Comparison of ENCODE assay signal across 18 cellular contexts in the genomic region with DNA sequence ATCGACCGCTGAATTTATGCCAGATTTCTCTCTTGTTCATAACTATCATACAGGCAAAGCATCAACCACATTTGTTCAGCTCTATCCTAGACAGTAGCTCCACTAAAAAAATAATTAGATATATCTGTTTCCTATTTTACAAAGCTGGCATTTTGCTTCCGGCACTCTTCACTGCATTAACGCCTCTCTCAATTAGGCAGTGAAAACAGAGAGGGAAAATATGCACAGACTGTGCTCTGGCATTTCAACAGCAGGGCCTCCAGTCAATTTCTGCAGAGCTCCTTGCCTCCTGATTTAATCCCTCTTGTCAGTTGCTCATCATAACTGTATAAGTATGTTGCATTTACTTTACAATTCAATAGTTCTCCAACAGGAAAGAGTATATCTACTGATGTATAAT.
DNase-seq lines count a peak whose midpoint lies in the region; ATAC-seq and TF ChIP-seq lines count a peak whose summit lies in the region.
"Had no signal": no experiment of that assay in that cellular context is flagged by ENCODE, and none has a peak within 500 bp of the region (broad histone marks: within the 10 kb centered on the region; RNA-seq: fewer than 3 reads in every experiment).

No MANE protein-coding gene starts in this region.

- H3K27ac ChIP-seq in A673 (ENCODE audit: low read depth, low read length, poor library complexity, severe bottlenecking) (peak overlapping the region; percentile 41), mesendoderm (ENCODE audit: low read depth, low read length) (no peak overlapping the region)
- H3K27ac ChIP-seq: A549 had no signal

- no peak overlapping the region for H4K8ac ChIP-seq in mesendoderm (ENCODE audit: low read depth, low read length)

- peaks cover 25% of the 10 kb centered on the region for H3K4me1 ChIP-seq in A673 (ENCODE audit: insufficient read depth, low read length, poor library complexity, severe bottlenecking)
- H3K4me1 ChIP-seq in mesendoderm (ENCODE audit: control insufficient read depth, low read depth, low read length) = no peaks in the 10 kb centered on the region
- H3K4me1 ChIP-seq: A549, HAP-1 had no signal

- intact Hi-C loops in A673 (cut with micrococcal nuclease; ENCODE audit: unreplicated experiment) = no loop called here

- H3K23ac ChIP-seq in mesendoderm (ENCODE audit: low read length) = no peak overlapping the region

- no peak for TF ChIP-seq CTCF in A673 (conservative IDR thresholded peaks at IDR 0.05; ENCODE audit: low read depth, low read length)

- H2BK15ac ChIP-seq in mesendoderm (replicated peaks; ENCODE audit: low read depth) = no peak overlapping the region

- no peak overlapping the region for H3K4ac ChIP-seq in mesendoderm (ENCODE audit: low read depth, low read length)

- BruUV-seq in A673 (replicated peaks; lab: Mats Ljungman, UMichigan) = no TSS peak

- no CpG with 5 or more reads among the region's 4 CpGs for WGBS in mesendoderm (ENCODE audit: extremely low coverage, insufficient coverage, low lambda C conversion rate)

- POLR2A ChIA-PET in A673 (lab: Charles Lee; ENCODE audit: low non-redundant PET) = no interaction called here

- no peak overlapping the region for H4K5ac ChIP-seq in mesendoderm (ENCODE audit: low read length)

- H3K27me3 ChIP-seq in A673 (replicated peaks; ENCODE audit: insufficient read depth, low read depth, low read length, poor library complexity) (no peaks in the 10 kb centered on the region), mesendoderm (ENCODE audit: insufficient read depth, low read length, poor library complexity) (no peaks in the 10 kb centered on the region)

- H2BK120ac ChIP-seq in mesendoderm (ENCODE audit: low read depth, low read length) = no peak overlapping the region

- no peaks in the 10 kb centered on the region for H3K9me3 ChIP-seq in A673 (ENCODE audit: low read depth, low read length, poor library complexity, severe bottlenecking)
- H3K9me3 ChIP-seq: A549, HAP-1 had no signal

- no peak overlapping the region for H3K4me2 ChIP-seq in mesendoderm (ENCODE audit: low read length)
- H3K4me2 ChIP-seq: A549 had no signal

- no peak for ATAC-seq in HG02623 (IDR thresholded peaks at IDR 0.05; ENCODE audit: unreplicated experiment)
- ATAC-seq: A549 had no signal

- no peaks in the 10 kb centered on the region for H3K79me1 ChIP-seq in mesendoderm (ENCODE audit: low read length)

- H3K9ac ChIP-seq in mesendoderm (ENCODE audit: low read length) = no peak overlapping the region

- no peak overlapping the region for H3K18ac ChIP-seq in mesendoderm (ENCODE audit: low read length)

- H2BK5ac ChIP-seq in mesendoderm (ENCODE audit: low read length) = no peak overlapping the region

- no peak overlapping the region for H3K56ac ChIP-seq in mesendoderm (ENCODE audit: low read length)

- no peaks in the 10 kb centered on the region for H3K79me2 ChIP-seq in mesendoderm (ENCODE audit: control insufficient read depth, insufficient read depth, low read length)

- DNase-seq in A673 (ENCODE audit: low spot score) (peak; percentile 56), amniotic epithelial cell (ENCODE audit: low read depth) (peak; percentile 5), mesendoderm (peak; percentile 10), retina (peak; percentile 27), NOMO-1 treated with dmso at 0.1 percent for 144 hours (lab: John Stamatoyannopoulos, UW; ENCODE audit: unreplicated experiment) (no peak), RKO (ENCODE audit: low spot score) (no peak)
- DNase-seq: 8988T; C1 segment of cervical spinal cord; Calu3; CD4-positive, alpha-beta memory T cell; COR-L47; DMS53; DND-41; GOT3; HFFc6 had no signal

- H3K4me3 ChIP-seq in A673 (ENCODE audit: low read depth, low read length, poor library complexity, severe bottlenecking) (no peak overlapping the region), mesendoderm (ENCODE audit: low read length) (no peak overlapping the region)
- H3K4me3 ChIP-seq: A549, HAP-1 had no signal

- no peaks in the 10 kb centered on the region for H3K36me3 ChIP-seq in A673 (ENCODE audit: insufficient read depth, low read length, poor library complexity, severe bottlenecking)
- no peaks in the 10 kb centered on the region for H3K36me3 ChIP-seq in mesendoderm (ENCODE audit: control insufficient read depth, insufficient read depth, low read length)
- H3K36me3 ChIP-seq: HAP-1 had no signal

- CTCF ChIA-PET in A673 (lab: Charles Lee) = no interaction called here

- H2AK5ac ChIP-seq in mesendoderm (ENCODE audit: low read length) = no peak overlapping the region

Comparison
In these comparisons a context has a peak if more than half of its experiments do, and no peak if none do; other contexts are left out.
1. DNase-seq: peak in A673 (single experiment), amniotic epithelial cell (single experiment), mesendoderm (single experiment) and retina (single experiment); none in NOMO-1 treated with dmso at 0.1 percent for 144 hours (single experiment) and RKO (single experiment).